ENCODE assay signal across 20 cellular contexts in genomic region chr5:91357806-91358205, GRCh38. TPM values are rescaled to one million over a fixed set of nuclear protein-coding genes. Genes with fewer than 3 reads are reported as not detected.
DNase-seq lines count a peak whose midpoint lies in the region; ATAC-seq, FAIRE-seq and TF ChIP-seq lines count a peak whose summit lies in the region.
"Had no signal": no experiment of that assay in that cellular context is flagged by ENCODE, and none has a peak within 500 bp of the region (broad histone marks: within the 10 kb centered on the region; RNA-seq: fewer than 3 reads in every experiment).

No MANE protein-coding gene starts in this region.

- H3K36me3 ChIP-seq in breast epithelium (no peaks in the 10 kb centered on the region), bronchial epithelial cell (ENCODE audit: control insufficient read depth, insufficient read depth, low read length) (no peaks in the 10 kb centered on the region), pancreas (no peaks in the 10 kb centered on the region)

- BruUV-seq in MCF 10A (replicated peaks; lab: Mats Ljungman, UMichigan): no TSS peak

- H3K27me3 ChIP-seq in breast epithelium: no peaks in the 10 kb centered on the region
- H3K27me3 ChIP-seq in bronchial epithelial cell (ENCODE audit: control insufficient read depth, insufficient read depth, low read length): no peaks in the 10 kb centered on the region
- no peaks in the 10 kb centered on the region for H3K27me3 ChIP-seq in pancreas

- peak overlapping the region; percentile 3 for H3K27ac Mint-ChIP-seq in MCF 10A (ENCODE audit: low read depth, unreplicated experiment)
- no peak overlapping the region for H3K27ac Mint-ChIP-seq in naive thymus-derived CD8-positive, alpha-beta T cell

- H3K4me1 ChIP-seq in breast epithelium (no peaks in the 10 kb centered on the region), pancreas (peaks cover 0 to 10% (median 6%) of the 10 kb centered on the region in 3 donors)

- H3K9me3 ChIP-seq in breast epithelium (no peaks in the 10 kb centered on the region), pancreas (no peaks in the 10 kb centered on the region)

- intact Hi-C loops in MCF 10A (cut with micrococcal nuclease): no loop called here
- intact Hi-C loops in breast epithelium (cut with DNase I; ENCODE audit: low total_unique reads): no loop called here
- intact Hi-C loops in pancreas (cut with DNase I): loop anchor here in 1 of 3 donors (10.0 kb wide), 1 partner anchor 73 kb away; no protein-coding TSS in a partner anchor

- no peaks in the 10 kb centered on the region for H3K27me3 Mint-ChIP-seq in MCF 10A (ENCODE audit: insufficient read depth, unreplicated experiment)
- no peaks in the 10 kb centered on the region for H3K27me3 Mint-ChIP-seq in naive thymus-derived CD8-positive, alpha-beta T cell
- H3K27me3 Mint-ChIP-seq: B cell had no signal

- H3K4me3 ChIP-seq in breast epithelium: no peak overlapping the region
- no peak overlapping the region for H3K4me3 ChIP-seq in bronchial epithelial cell (ENCODE audit: low read depth, low read length)
- H3K4me3 ChIP-seq in pancreas: no peak overlapping the region

- H3K4me3 Mint-ChIP-seq in MCF 10A (ENCODE audit: unreplicated experiment): no peak overlapping the region
- H3K4me3 Mint-ChIP-seq in naive thymus-derived CD8-positive, alpha-beta T cell: no peak overlapping the region
- H3K4me3 Mint-ChIP-seq: B cell, H9 had no signal

- no peaks in the 10 kb centered on the region for H3K9me3 Mint-ChIP-seq in MCF 10A (ENCODE audit: unreplicated experiment)
- H3K9me3 Mint-ChIP-seq in naive thymus-derived CD8-positive, alpha-beta T cell: peaks cover 4 to 15% (median 10%) of the 10 kb centered on the region in 9 donors
- H3K9me3 Mint-ChIP-seq: H9 had no signal

- no peak for TF ChIP-seq CTCF in MCF 10A (IDR thresholded peaks at IDR 0.05; ENCODE audit: unreplicated experiment)
- no peak for TF ChIP-seq CTCF in breast epithelium (IDR thresholded peaks at IDR 0.05)
- TF ChIP-seq CTCF in bronchial epithelial cell (IDR thresholded peaks at IDR 0.05; ENCODE audit: insufficient read depth, low read length, severe bottlenecking): no peak
- TF ChIP-seq CTCF in pancreas (IDR thresholded peaks at IDR 0.05): no peak

- H3K27ac ChIP-seq in breast epithelium: peak overlapping the region in 1 of 2 donors; percentile 65
- H3K27ac ChIP-seq in pancreas: peak overlapping the region in 3 of 4 donors; percentile 1 to 57 (median 48)
- H3K27ac ChIP-seq: 22Rv1, RWPE1 had no signal

- whole genome bisulfite sequencing in pancreas, 2 donors: 13 to 17% methylated on average over 2 of the region's 2 CpGs

- peaks cover 19% of the 10 kb centered on the region for H3K4me1 Mint-ChIP-seq in MCF 10A (ENCODE audit: insufficient read depth, unreplicated experiment)
- H3K4me1 Mint-ChIP-seq in naive thymus-derived CD8-positive, alpha-beta T cell: peaks cover 6 to 26% (median 8%) of the 10 kb centered on the region in 4 donors

- POLR2A ChIA-PET in MCF 10A (lab: Yijun Ruan, JAX): interaction anchor here (0.9 to 2.3 kb wide), 8 partner anchors 8 to 77 kb away, joined by 3 to 8 read pairs (median 4); no protein-coding TSS in a partner anchor
- POLR2A ChIA-PET in naive thymus-derived CD8-positive, alpha-beta T cell (lab: Charles Lee): interaction anchor here (1.4 kb wide), 1 partner anchor 23 kb away, joined by 7 read pairs; no protein-coding TSS in a partner anchor

- peaks cover 7% of the 10 kb centered on the region for H3K36me3 Mint-ChIP-seq in MCF 10A (ENCODE audit: insufficient read depth, unreplicated experiment)
- peaks cover 0 to 14% (median 10%) of the 10 kb centered on the region in 3 donors for H3K36me3 Mint-ChIP-seq in naive thymus-derived CD8-positive, alpha-beta T cell

- FAIRE-seq in bronchial epithelial cell (lab: Jason Lieb, UNC): no peak
- FAIRE-seq in pancreas (lab: Jason Lieb, UNC): no peak
- FAIRE-seq: G401.6 had no signal

- no peak for DNase-seq in MCF 10A (ENCODE audit: unreplicated experiment)
- DNase-seq in breast epithelium (ENCODE audit: low spot score in 2 of 2): no peak
- peak; percentile 54 for DNase-seq in bronchial epithelial cell (ENCODE audit: low read depth)
- DNase-seq in pancreas: no peak
- DNase-seq in UCSD-AML1 (lab: John Stamatoyannopoulos, UW; ENCODE audit: unreplicated experiment): no peak
- DNase-seq in naive thymus-derived CD8-positive, alpha-beta T cell: no peak
- DNase-seq: DMS 273 treated with DMSO at 0.1 percent for 48 hours, DND-41, KBM-7, NCI-H1105 treated with DMSO at 0.1 percent for 48 hours, NCI-H1694, NCI-H524 treated with DMSO at 0.1 percent for 48 hours, PC-3 had no signal

- no peak for TF ChIP-seq POLR2A in breast epithelium (IDR thresholded peaks at IDR 0.05)

- ATAC-seq in pancreas: peak; percentile 4 to 38 (median 28)
- no peak for ATAC-seq in HG02840 (IDR thresholded peaks at IDR 0.05; ENCODE audit: low FRiP score, unreplicated experiment)
- ATAC-seq in GM21528 (IDR thresholded peaks at IDR 0.05; ENCODE audit: low FRiP score, unreplicated experiment): no peak
- ATAC-seq in naive thymus-derived CD8-positive, alpha-beta T cell: no peak
- ATAC-seq: PC-3 had no signal

- CTCF ChIA-PET in MCF 10A (lab: Yijun Ruan, JAX): interaction anchor here (0.6 to 1.0 kb wide), 3 partner anchors 52 to 175 kb away, joined by 3 to 6 read pairs (median 4); no protein-coding TSS in a partner anchor

RNA-seq across cellular contexts. Expression of gene ARRDC3, which starts 25.3 kb away (rescaled TPM):
- total RNA-seq in MCF 10A (2022) (35.5 and 41.6 TPM in 2 replicates), breast epithelium (100 to 1,000 TPM in 2 of 3 donors, 10 to 100 TPM in 1; 75.5 to 261 (median 100) TPM), bronchial epithelial cell (70.3 and 125 TPM in 2 replicates), pancreas (10 to 100 TPM; 11.4 to 79.6 (median 24.9) TPM)
- polyA plus RNA-seq in pancreas: 1 to 10 TPM; 7.3 to 8.5 TPM
- 100 to 1,000 TPM; 355 to 374 TPM for total RNA-seq in naive thymus-derived CD8-positive, alpha-beta T cell
- polyA plus RNA-seq in naive thymus-derived CD8-positive, alpha-beta T cell: 100 to 1,000 TPM in 2 of 3 donors, 10 to 100 TPM in 1; 72.6 to 134 (median 113) TPM

Comparison
In these comparisons a context has a peak if more than half of its experiments do, and no peak if none do; other contexts are left out.
1. ATAC-seq: peak in pancreas (4 of 4); none in HG02840 (single experiment), GM21528 (single experiment) and naive thymus-derived CD8-positive, alpha-beta T cell (0 of 2).